26 cellular contexts compared by ENCODE assay signal in genomic region chr7:129202058-129202777, GRCh38. TPM values are rescaled to one million over a fixed set of nuclear protein-coding genes. Genes with fewer than 3 reads are reported as not detected.
"Had no signal": no experiment of that assay in that cellular context is flagged by ENCODE, and none has a peak within 500 bp of the region (broad histone marks: within the 10 kb centered on the region; RNA-seq: fewer than 3 reads in every experiment).

No MANE protein-coding gene starts in this region.

- ATAC-seq: left lung; naive thymus-derived CD8-positive, alpha-beta T cell; WTC11 had no signal

- H3K4me3 ChIP-seq: ascending aorta, cardiac muscle cell, esophagus squamous epithelium, left lung, spleen, suprapubic skin, tibial artery had no signal

- H3K27ac ChIP-seq: ascending aorta, cardiac muscle cell, epithelial cell of prostate, esophagus squamous epithelium, left lung, spleen, suprapubic skin, tibial artery had no signal

- H3K4me3 Mint-ChIP-seq: activated CD4-positive, alpha-beta memory T cell treated with anti-CD3 and anti-CD28 coated beads, Interleukin-2, amount 10 ng/mL, durations not matched to agents 7 days and 5 days; activated CD4-positive, alpha-beta T cell treated with anti-CD3 and anti-CD28 coated beads, Interleukin-2, amount 10 ng/mL, durations not matched to agents 7 days and 5 days; activated naive CD4-positive, alpha-beta T cell treated with anti-CD3 and anti-CD28 coated beads, Interleukin-2, amount 10 ng/mL, durations not matched to agents 7 days and 5 days; activated naive CD8-positive, alpha-beta T cell treated with anti-CD3 and anti-CD28 coated beads, Interleukin-2, amount 10 ng/mL, durations not matched to agents 7 days and 5 days; activated T-cell treated with anti-CD3 and anti-CD28 coated beads, Interleukin-2, amount 50 U/mL, for 24 hours; brain; naive thymus-derived CD8-positive, alpha-beta T cell; WTC11 had no signal

- H3K4me1 Mint-ChIP-seq: activated CD4-positive, alpha-beta memory T cell treated with anti-CD3 and anti-CD28 coated beads, Interleukin-2, amount 10 ng/mL, durations not matched to agents 7 days and 5 days; activated CD4-positive, alpha-beta T cell treated with anti-CD3 and anti-CD28 coated beads, Interleukin-2, amount 10 ng/mL, durations not matched to agents 7 days and 5 days; activated naive CD4-positive, alpha-beta T cell treated with anti-CD3 and anti-CD28 coated beads, Interleukin-2, amount 10 ng/mL, durations not matched to agents 7 days and 5 days; brain; naive thymus-derived CD8-positive, alpha-beta T cell; WTC11 had no signal

- H3K9me3 Mint-ChIP-seq: activated CD4-positive, alpha-beta memory T cell treated with anti-CD3 and anti-CD28 coated beads, Interleukin-2, amount 10 ng/mL, durations not matched to agents 7 days and 5 days; activated CD4-positive, alpha-beta T cell treated with anti-CD3 and anti-CD28 coated beads, Interleukin-2, amount 10 ng/mL, durations not matched to agents 7 days and 5 days; activated naive CD4-positive, alpha-beta T cell treated with anti-CD3 and anti-CD28 coated beads, Interleukin-2, amount 10 ng/mL, durations not matched to agents 7 days and 5 days; activated naive CD8-positive, alpha-beta T cell treated with anti-CD3 and anti-CD28 coated beads, Interleukin-2, amount 10 ng/mL, durations not matched to agents 7 days and 5 days; activated T-cell treated with anti-CD3 and anti-CD28 coated beads, Interleukin-2, amount 50 U/mL, for 24 hours; brain; naive thymus-derived CD8-positive, alpha-beta T cell had no signal

- H3K36me3 Mint-ChIP-seq: activated naive CD4-positive, alpha-beta T cell treated with anti-CD3 and anti-CD28 coated beads, Interleukin-2, amount 10 ng/mL, durations not matched to agents 7 days and 5 days; activated naive CD8-positive, alpha-beta T cell treated with anti-CD3 and anti-CD28 coated beads, Interleukin-2, amount 10 ng/mL, durations not matched to agents 7 days and 5 days; naive thymus-derived CD8-positive, alpha-beta T cell had no signal

- H3K27me3 Mint-ChIP-seq: brain had no signal

- H3K9me3 ChIP-seq: ascending aorta, esophagus squamous epithelium, left lung, spleen, suprapubic skin, tibial artery had no signal

- H3K27ac Mint-ChIP-seq: activated CD4-positive, alpha-beta memory T cell treated with anti-CD3 and anti-CD28 coated beads, Interleukin-2, amount 10 ng/mL, durations not matched to agents 7 days and 5 days; activated CD4-positive, alpha-beta T cell treated with anti-CD3 and anti-CD28 coated beads, Interleukin-2, amount 10 ng/mL, durations not matched to agents 7 days and 5 days; activated naive CD4-positive, alpha-beta T cell treated with anti-CD3 and anti-CD28 coated beads, Interleukin-2, amount 10 ng/mL, durations not matched to agents 7 days and 5 days; activated naive CD8-positive, alpha-beta T cell treated with anti-CD3 and anti-CD28 coated beads, Interleukin-2, amount 10 ng/mL, durations not matched to agents 7 days and 5 days; activated T-cell treated with anti-CD3 and anti-CD28 coated beads, Interleukin-2, amount 50 U/mL, for 24 hours; naive thymus-derived CD8-positive, alpha-beta T cell had no signal

- H3K27me3 ChIP-seq: ascending aorta, cardiac muscle cell, esophagus squamous epithelium, left lung, spleen, suprapubic skin, tibial artery had no signal

- DNase-seq: activated CD4-positive, alpha-beta memory T cell treated with anti-CD3 and anti-CD28 coated beads, Interleukin-2, amount 10 ng/mL, durations not matched to agents 7 days and 5 days; activated CD4-positive, alpha-beta T cell treated with anti-CD3 and anti-CD28 coated beads for 1 hour; activated CD4-positive, alpha-beta T cell treated with anti-CD3 and anti-CD28 coated beads, Interleukin-2, amount 10 ng/mL, durations not matched to agents 7 days and 5 days; activated CD8-positive, alpha-beta memory T cell treated with anti-CD3 and anti-CD28 coated beads, Interleukin-2, amount 50 U/mL, for 48 hours; activated gamma-delta T cell; activated naive CD4-positive, alpha-beta T cell treated with anti-CD3 and anti-CD28 coated beads, Interleukin-2, amount 10 ng/mL, durations not matched to agents 7 days and 5 days; activated naive CD8-positive, alpha-beta T cell treated with anti-CD3 and anti-CD28 coated beads, Interleukin-2, amount 10 ng/mL, durations not matched to agents 7 days and 5 days; activated T-cell treated with anti-CD3 and anti-CD28 coated beads, Interleukin-2, amount 50 U/mL, for 24 hours; dermis blood vessel endothelial cell; effector CD4-positive, alpha-beta T cell; esophagus squamous epithelium; foreskin melanocyte; kidney glomerular epithelial cell; mammary epithelial cell; naive thymus-derived CD8-positive, alpha-beta T cell; spleen; stimulated activated naive CD4-positive, alpha-beta T cell; T-helper 2 cell had no signal

- H3K4me1 ChIP-seq: ascending aorta, esophagus squamous epithelium, left lung, suprapubic skin, tibial artery had no signal

- H3K36me3 ChIP-seq: left lung, spleen had no signal

RNA-seq across cellular contexts. Expression of gene SMO, which starts 13.8 kb away (rescaled TPM):
- total RNA-seq: activated CD4-positive, alpha-beta memory T cell treated with anti-CD3 and anti-CD28 coated beads, Interleukin-2, amount 10 ng/mL, durations not matched to agents 7 days and 5 days; activated CD4-positive, alpha-beta T cell treated with anti-CD3 and anti-CD28 coated beads, Interleukin-2, amount 10 ng/mL, durations not matched to agents 7 days and 5 days had no signal

RNA-seq across cellular contexts. Expression of gene TSPAN33, which starts 57.7 kb away (rescaled TPM):
- total RNA-seq: dermis blood vessel endothelial cell had no signal
